In the genomic region with DNA sequence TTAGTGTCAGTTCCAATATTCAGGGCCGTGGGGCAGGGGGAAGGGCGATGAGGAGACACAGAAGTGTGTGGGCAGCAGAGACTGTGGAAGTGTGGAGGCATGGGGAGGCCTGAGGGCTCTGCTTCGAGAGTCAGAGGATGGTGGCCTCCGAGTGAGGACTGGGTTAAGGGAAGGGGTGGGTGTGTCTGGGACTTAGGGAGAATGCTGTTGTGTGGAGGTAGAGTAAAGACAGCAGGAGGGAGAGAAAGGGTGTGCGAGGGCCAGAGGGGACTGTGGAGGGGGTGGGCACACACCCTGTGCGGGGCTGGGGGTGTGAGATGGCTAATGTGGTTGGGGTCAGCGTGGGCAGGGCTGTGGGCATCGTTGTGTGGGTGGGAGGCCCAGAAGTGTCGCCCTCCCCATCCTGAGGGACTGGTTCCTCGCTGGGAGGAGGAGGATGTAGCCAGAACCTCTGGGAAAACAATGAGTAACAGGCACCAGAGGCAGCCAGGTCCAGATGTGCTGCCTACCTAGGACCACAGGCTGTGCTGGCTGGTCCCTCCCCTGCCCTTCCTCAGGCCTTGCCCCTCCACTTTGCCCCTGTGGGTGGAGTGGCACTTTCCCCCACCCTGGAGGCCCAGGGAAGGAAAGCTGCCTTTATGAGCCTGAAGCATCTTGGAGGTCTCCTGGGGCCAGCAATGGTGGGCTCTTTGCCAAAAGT, we compare ENCODE assay signal across 13 cellular contexts. TPM values are rescaled to one million over a fixed set of nuclear protein-coding genes. Genes with fewer than 3 reads are reported as not detected.
DNase-seq lines count a peak whose midpoint lies in the region; ATAC-seq and TF ChIP-seq lines count a peak whose summit lies in the region.
"Had no signal": no experiment of that assay in that cellular context is flagged by ENCODE, and none has a peak within 500 bp of the region (broad histone marks: within the 10 kb centered on the region; RNA-seq: fewer than 3 reads in every experiment).

No MANE protein-coding gene starts in this region.

- CTCF ChIA-PET in HEK293 (lab: Yijun Ruan, JAX) = interaction anchor here (0.7 to 1.4 kb wide), 2 partner anchors 190 to 267 kb away, joined by 4 to 5 read pairs; no protein-coding TSS in a partner anchor

- peaks cover 48% of the 10 kb centered on the region for H3K4me1 Mint-ChIP-seq in activated CD4-positive, alpha-beta T cell treated with anti-CD3 and anti-CD28 coated beads, Interleukin-2, amount 10 ng/mL, durations not matched to agents 24 days and 14 days
- H3K4me1 Mint-ChIP-seq in activated naive CD8-positive, alpha-beta T cell treated with anti-CD3 and anti-CD28 coated beads, Interleukin-2, amount 10 ng/mL, durations not matched to agents 7 days and 5 days = peaks cover 47% of the 10 kb centered on the region
- H3K4me1 Mint-ChIP-seq in progenitor cell of endocrine pancreas (ENCODE audit: low read depth) = peaks cover 14% of the 10 kb centered on the region

- no peak for TF ChIP-seq EP300 in gastroesophageal sphincter (IDR thresholded peaks at IDR 0.05)

- H3K36me3 Mint-ChIP-seq in activated CD4-positive, alpha-beta T cell treated with anti-CD3 and anti-CD28 coated beads, Interleukin-2, amount 10 ng/mL, durations not matched to agents 24 days and 14 days (ENCODE audit: low read depth) = peaks cover 15% of the 10 kb centered on the region
- peaks cover 16% of the 10 kb centered on the region for H3K36me3 Mint-ChIP-seq in activated naive CD8-positive, alpha-beta T cell treated with anti-CD3 and anti-CD28 coated beads, Interleukin-2, amount 10 ng/mL, durations not matched to agents 7 days and 5 days
- H3K36me3 Mint-ChIP-seq in progenitor cell of endocrine pancreas (ENCODE audit: insufficient read depth) = peaks cover 3% of the 10 kb centered on the region
- H3K36me3 Mint-ChIP-seq: naive B cell had no signal

- peaks cover 0 to 5% of the 10 kb centered on the region in 2 experiments; a peak in 1 of 3 replicates for H3K36me3 ChIP-seq in HEK293 (ENCODE audit: control insufficient read depth in 2 of 2, insufficient read depth in 1 of 2, low read length in 2 of 2)
- peaks cover 0 to 31% of the 10 kb centered on the region in 2 donors for H3K36me3 ChIP-seq in gastroesophageal sphincter
- H3K36me3 ChIP-seq: SJCRH30 had no signal

- POLR2A ChIA-PET in HEK293 (lab: Yijun Ruan, JAX) = interaction anchor here (0.5 to 1.6 kb wide), 3 partner anchors 10 to 86 kb away, joined by 3 to 5 read pairs (median 3); no protein-coding TSS in a partner anchor
- POLR2A ChIA-PET in activated naive CD8-positive, alpha-beta T cell treated with anti-CD3 and anti-CD28 coated beads, Interleukin-2, amount 10 ng/mL, durations not matched to agents 7 days and 5 days (lab: Charles Lee) = interaction anchor here (0.8 to 6.7 kb wide), 8 partner anchors 10 to 203 kb away, joined by 3 to 96 read pairs (median 3); partner anchors contain the start of gene FNBP1

- TF ChIP-seq CTCF in HEK293 (tag by site-specific recombination; IDR thresholded peaks at IDR 0.05) (no peak), progenitor cell of endocrine pancreas (IDR thresholded peaks at IDR 0.05; ENCODE audit: unreplicated experiment) (no peak), gastroesophageal sphincter (IDR thresholded peaks at IDR 0.05) (no peak)

- no peak overlapping the region for H3K4me3 ChIP-seq in HEK293 (ENCODE audit: low read depth, low read length)
- no peak overlapping the region for H3K4me3 ChIP-seq in gastroesophageal sphincter
- H3K4me3 ChIP-seq: SJCRH30, skin epidermis had no signal

- H3K4me1 ChIP-seq in HEK293 (ENCODE audit: control insufficient read depth, insufficient read depth, low read length) (peaks cover 7% of the 10 kb centered on the region; the same call in 1 of the 2 replicates), gastroesophageal sphincter (peaks cover 0 to 48% (median 13%) of the 10 kb centered on the region in 3 donors)

- H3K9me3 Mint-ChIP-seq in activated CD4-positive, alpha-beta T cell treated with anti-CD3 and anti-CD28 coated beads, Interleukin-2, amount 10 ng/mL, durations not matched to agents 24 days and 14 days = no peaks in the 10 kb centered on the region
- H3K9me3 Mint-ChIP-seq in activated naive CD8-positive, alpha-beta T cell treated with anti-CD3 and anti-CD28 coated beads, Interleukin-2, amount 10 ng/mL, durations not matched to agents 7 days and 5 days = no peaks in the 10 kb centered on the region
- H3K9me3 Mint-ChIP-seq in progenitor cell of endocrine pancreas (ENCODE audit: low read depth) = no peaks in the 10 kb centered on the region
- H3K9me3 Mint-ChIP-seq: naive B cell had no signal

- H3K27ac ChIP-seq in HEK293 (ENCODE audit: extremely low read depth, low read depth, low read length) (no peak overlapping the region), gastroesophageal sphincter (peak overlapping the region in 1 of 4 donors; percentile 29)
- H3K27ac ChIP-seq: SJCRH30 had no signal

- TF ChIP-seq POLR2A in gastroesophageal sphincter (IDR thresholded peaks at IDR 0.05) = no peak

- H3K27me3 ChIP-seq in gastroesophageal sphincter = no peaks in the 10 kb centered on the region
- H3K27me3 ChIP-seq: SJCRH30 had no signal

- 75% methylated on average over 8 of the region's 10 CpGs; no CpG with 5 or more reads in 1 of the 2 donors for WGBS in gastroesophageal sphincter (ENCODE audit: low coverage in 1 of 2), 2 donors

- DNase-seq in activated CD4-positive, alpha-beta T cell treated with anti-CD3 and anti-CD28 coated beads, Interleukin-2, amount 10 ng/mL, durations not matched to agents 24 days and 14 days = no peak
- no peak for DNase-seq in activated CD4-positive, alpha-beta T cell treated with anti-CD3 and anti-CD28 coated beads, Interleukin-2, amount 50 U/mL, for 4 hours
- no peak for DNase-seq in activated naive CD8-positive, alpha-beta T cell treated with anti-CD3 and anti-CD28 coated beads, Interleukin-2, amount 10 ng/mL, durations not matched to agents 7 days and 5 days
- DNase-seq in progenitor cell of endocrine pancreas (ENCODE audit: low spot score, unreplicated experiment) = no peak
- no peak for DNase-seq in SIG-M5 treated with dmso at 0.1 percent for 504 hours (lab: John Stamatoyannopoulos, UW; ENCODE audit: unreplicated experiment)
- no peak for DNase-seq in retina
- DNase-seq: aorta, kidney glomerular epithelial cell, naive B cell had no signal

- no peaks in the 10 kb centered on the region for H3K27me3 Mint-ChIP-seq in activated CD4-positive, alpha-beta T cell treated with anti-CD3 and anti-CD28 coated beads, Interleukin-2, amount 10 ng/mL, durations not matched to agents 24 days and 14 days
- H3K27me3 Mint-ChIP-seq in activated naive CD8-positive, alpha-beta T cell treated with anti-CD3 and anti-CD28 coated beads, Interleukin-2, amount 10 ng/mL, durations not matched to agents 7 days and 5 days = no peaks in the 10 kb centered on the region
- no peaks in the 10 kb centered on the region for H3K27me3 Mint-ChIP-seq in progenitor cell of endocrine pancreas
- H3K27me3 Mint-ChIP-seq: naive B cell had no signal

- no peak for ATAC-seq in activated naive CD8-positive, alpha-beta T cell treated with anti-CD3 and anti-CD28 coated beads, Interleukin-2, amount 10 ng/mL, durations not matched to agents 7 days and 5 days (ENCODE audit: low read depth)
- ATAC-seq in gastroesophageal sphincter = no peak

- H3K27ac Mint-ChIP-seq in activated CD4-positive, alpha-beta T cell treated with anti-CD3 and anti-CD28 coated beads, Interleukin-2, amount 10 ng/mL, durations not matched to agents 24 days and 14 days = peak overlapping the region; percentile 90
- peak overlapping the region; percentile 95 for H3K27ac Mint-ChIP-seq in activated naive CD8-positive, alpha-beta T cell treated with anti-CD3 and anti-CD28 coated beads, Interleukin-2, amount 10 ng/mL, durations not matched to agents 7 days and 5 days
- peak overlapping the region; percentile 54 for H3K27ac Mint-ChIP-seq in progenitor cell of endocrine pancreas

- H3K9me3 ChIP-seq in HEK293 (ENCODE audit: control insufficient read depth, insufficient read depth, low read depth, low read length) (no peaks in the 10 kb centered on the region), gastroesophageal sphincter (no peaks in the 10 kb centered on the region)
- H3K9me3 ChIP-seq: SJCRH30 had no signal

- intact Hi-C loops in activated CD4-positive, alpha-beta T cell treated with anti-CD3 and anti-CD28 coated beads, Interleukin-2, amount 10 ng/mL, durations not matched to agents 24 days and 14 days (cut with micrococcal nuclease) = no loop called here

- peak overlapping the region; percentile 61 for H3K4me3 Mint-ChIP-seq in activated CD4-positive, alpha-beta T cell treated with anti-CD3 and anti-CD28 coated beads, Interleukin-2, amount 10 ng/mL, durations not matched to agents 24 days and 14 days
- peak overlapping the region; percentile 81 for H3K4me3 Mint-ChIP-seq in activated naive CD8-positive, alpha-beta T cell treated with anti-CD3 and anti-CD28 coated beads, Interleukin-2, amount 10 ng/mL, durations not matched to agents 7 days and 5 days
- H3K4me3 Mint-ChIP-seq in progenitor cell of endocrine pancreas (ENCODE audit: low read depth) = no peak overlapping the region

RNA-seq across cellular contexts. Expression of gene USP20, which starts 4.2 kb away (rescaled TPM):
- total RNA-seq in activated CD4-positive, alpha-beta T cell treated with anti-CD3 and anti-CD28 coated beads, Interleukin-2, amount 10 ng/mL, durations not matched to agents 24 days and 14 days = 44.3 and 47.2 TPM in 2 replicates
- total RNA-seq in activated naive CD8-positive, alpha-beta T cell treated with anti-CD3 and anti-CD28 coated beads, Interleukin-2, amount 10 ng/mL, durations not matched to agents 7 days and 5 days = 100 to 1,000 TPM; 107 to 111 TPM
- 41.2 and 41.8 TPM in 2 replicates for total RNA-seq in progenitor cell of endocrine pancreas
- 10 to 100 TPM; 25.9 to 56.8 (median 33.4) TPM for total RNA-seq in gastroesophageal sphincter

RNA-seq across cellular contexts. Expression of gene C9orf78, which starts 4.4 kb away (rescaled TPM):
- 59.9 and 60.9 TPM in 2 replicates for total RNA-seq in activated CD4-positive, alpha-beta T cell treated with anti-CD3 and anti-CD28 coated beads, Interleukin-2, amount 10 ng/mL, durations not matched to agents 24 days and 14 days
- total RNA-seq in activated naive CD8-positive, alpha-beta T cell treated with anti-CD3 and anti-CD28 coated beads, Interleukin-2, amount 10 ng/mL, durations not matched to agents 7 days and 5 days = 10 to 100 TPM; 71.4 to 73.4 TPM
- total RNA-seq in progenitor cell of endocrine pancreas = 30.4 and 30.8 TPM in 2 replicates
- 100 to 1,000 TPM in 2 of 4 donors, 10 to 100 TPM in 2; 59.9 to 113 (median 85.0) TPM for total RNA-seq in gastroesophageal sphincter

RNA-seq across cellular contexts. Expression of gene TOR1A, which starts 15.5 kb away (rescaled TPM):
- total RNA-seq in activated CD4-positive, alpha-beta T cell treated with anti-CD3 and anti-CD28 coated beads, Interleukin-2, amount 10 ng/mL, durations not matched to agents 24 days and 14 days = 55.1 and 60.5 TPM in 2 replicates
- total RNA-seq in activated naive CD8-positive, alpha-beta T cell treated with anti-CD3 and anti-CD28 coated beads, Interleukin-2, amount 10 ng/mL, durations not matched to agents 7 days and 5 days = 10 to 100 TPM; 46.6 to 47.2 TPM
- 33.1 and 39.0 TPM in 2 replicates for total RNA-seq in progenitor cell of endocrine pancreas
- total RNA-seq in gastroesophageal sphincter = 10 to 100 TPM; 33.9 to 45.9 (median 38.2) TPM

RNA-seq across cellular contexts. Expression of gene TOR1B, which starts 36.5 kb away (rescaled TPM):
- 22.7 and 24.1 TPM in 2 replicates for total RNA-seq in activated CD4-positive, alpha-beta T cell treated with anti-CD3 and anti-CD28 coated beads, Interleukin-2, amount 10 ng/mL, durations not matched to agents 24 days and 14 days
- total RNA-seq in activated naive CD8-positive, alpha-beta T cell treated with anti-CD3 and anti-CD28 coated beads, Interleukin-2, amount 10 ng/mL, durations not matched to agents 7 days and 5 days = 10 to 100 TPM; 28.6 TPM
- 14.7 and 19.8 TPM in 2 replicates for total RNA-seq in progenitor cell of endocrine pancreas
- 10 to 100 TPM; 17.5 to 55.4 (median 33.8) TPM for total RNA-seq in gastroesophageal sphincter
